Comparison of ENCODE assay signal across 6 cellular contexts in the genomic region with DNA sequence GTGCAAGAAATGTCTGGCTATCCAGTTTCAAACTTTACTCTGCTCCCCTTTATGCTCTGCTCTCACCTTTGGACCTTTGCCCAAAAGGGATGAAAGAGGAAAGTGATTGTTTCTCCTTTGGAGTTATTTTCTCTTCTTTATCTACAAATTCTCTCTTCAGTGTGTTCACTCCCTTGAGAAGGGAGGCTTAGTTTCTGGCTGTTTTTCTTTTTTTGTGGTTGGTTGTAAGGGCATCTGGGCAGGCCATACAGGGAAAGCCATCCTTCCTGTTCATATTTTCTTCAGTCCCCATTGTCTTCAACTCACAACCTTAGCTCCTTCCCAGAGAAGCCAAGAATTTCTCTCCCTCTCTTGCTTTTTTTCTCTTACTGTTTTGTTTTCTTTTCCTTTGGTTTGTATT. TPM values are rescaled to one million over a fixed set of nuclear protein-coding genes. Genes with fewer than 3 reads are reported as not detected.
"Had no signal": no experiment of that assay in that cellular context is flagged by ENCODE, and none has a peak within 500 bp of the region (broad histone marks: within the 10 kb centered on the region; RNA-seq: fewer than 3 reads in every experiment).

No MANE protein-coding gene starts in this region.

RNA-seq across cellular contexts. Expression of a gene that starts 2.5 kb away (rescaled TPM):
- total RNA-seq: GM23338, H4, H9, HFFc6, HT1080 had no signal
- polyA plus RNA-seq: GM23338, IgD-negative memory B cell had no signal

RNA-seq across cellular contexts. Expression of a gene that starts 46.0 kb away (rescaled TPM):
- total RNA-seq: HFFc6 had no signal
- polyA plus RNA-seq: IgD-negative memory B cell had no signal
